Comparison of ENCODE assay signal across 15 cellular contexts in genomic region chr1:21265644-21266043, GRCh38. TPM values are rescaled to one million over a fixed set of nuclear protein-coding genes. Genes with fewer than 3 reads are reported as not detected.
DNase-seq lines count a peak whose midpoint lies in the region; ATAC-seq and TF ChIP-seq lines count a peak whose summit lies in the region.
"Had no signal": no experiment of that assay in that cellular context is flagged by ENCODE, and none has a peak within 500 bp of the region (broad histone marks: within the 10 kb centered on the region; RNA-seq: fewer than 3 reads in every experiment).

No MANE protein-coding gene starts in this region.

- H2BK120ac ChIP-seq in IMR-90 (ENCODE audit: low read depth, low read length): peak overlapping the region; percentile 54

- H3K9me3 ChIP-seq in IMR-90 (ENCODE audit: control insufficient read depth, insufficient read depth, low read length) (no peaks in the 10 kb centered on the region), SJSA1 (replicated peaks) (no peaks in the 10 kb centered on the region), left lung (no peaks in the 10 kb centered on the region), thoracic aorta (no peaks in the 10 kb centered on the region)

- H3K36me3 ChIP-seq in IMR-90 (ENCODE audit: control insufficient read depth, insufficient read depth, low read length) (peaks cover 37% of the 10 kb centered on the region), SJSA1 (peaks cover 53% of the 10 kb centered on the region), left lung (peaks cover 0 to 50% of the 10 kb centered on the region in 2 donors), thoracic aorta (peaks cover 16% of the 10 kb centered on the region)

- H3K4me1 ChIP-seq in IMR-90 (ENCODE audit: control insufficient read depth, insufficient read depth, low read length) (peaks cover 45% of the 10 kb centered on the region), SJSA1 (replicated peaks) (peaks cover 54% of the 10 kb centered on the region), left lung (peaks cover 24 to 61% of the 10 kb centered on the region in 2 donors), thoracic aorta (ENCODE audit: control insufficient read depth in 1 of 2, low read depth in 2 of 2) (peaks cover 38 to 96% of the 10 kb centered on the region in 2 donors)

- DNase-seq in IMR-90 (no peak), SJSA1 (ENCODE audit: low read depth in 1 of 2, low spot score in 2 of 2) (no peak), left lung (no peak), thoracic aorta (ENCODE audit: low spot score) (no peak), NOMO-1 treated with DMSO at 0.1 percent for 48 hours (lab: John Stamatoyannopoulos, UW; ENCODE audit: unreplicated experiment) (no peak)
- DNase-seq in activated CD4-positive, alpha-beta T cell treated with anti-CD3 and anti-CD28 coated beads for 4 hours: no peak
- DNase-seq: activated CD4-positive, alpha-beta T cell treated with anti-CD3 and anti-CD28 coated beads, Interleukin-2, amount 10 ng/mL, durations not matched to agents 7 days and 5 days; activated naive CD8-positive, alpha-beta T cell treated with anti-CD3 and anti-CD28 coated beads for 36 hours; effector memory CD8-positive, alpha-beta T cell; Kasumi-1; mammary epithelial cell; NCI-H1694; NCI-H526 had no signal

- dilution Hi-C loops in IMR-90 (cut with HindIII; ENCODE audit: low sequenced_read_pairs, unreplicated experiment): no loop called here

- CTCF ChIA-PET in IMR-90 (lab: Yijun Ruan, JAX): no interaction called here

- intact Hi-C loops in IMR-90 (cut with micrococcal nuclease): loop anchor here (10.0 kb wide), 1 partner anchor 309 kb away; no protein-coding TSS in a partner anchor
- intact Hi-C loops in left lung (cut with DNase I): loop anchor here (10.0 kb wide), 2 partner anchors 69 to 99 kb away; no protein-coding TSS in a partner anchor

- in situ Hi-C loops in IMR-90 (cut with MboI; ENCODE audit: low sequenced_read_pairs): no loop called here

- H4K20me1 ChIP-seq in IMR-90 (ENCODE audit: insufficient read depth, low read length): 0 out of 2 replicates have a peak, but pooled peaks cover 7% of the 10 kb centered on the region

- no TSS peak for BruUV-seq in IMR-90 (replicated peaks; lab: Mats Ljungman, UMichigan)

- no peak overlapping the region for H3K27ac ChIP-seq in IMR-90 (ENCODE audit: insufficient read depth, low read length)
- H3K27ac ChIP-seq in SJSA1: peak overlapping the region; percentile 50
- H3K27ac ChIP-seq in left lung: peak overlapping the region; percentile 10 to 47
- peak overlapping the region; percentile 54 to 99 for H3K27ac ChIP-seq in thoracic aorta

- peak overlapping the region; percentile 10; the same call in 1 of the 2 replicates for H3K18ac ChIP-seq in IMR-90 (ENCODE audit: low read depth, low read length)

- ATAC-seq in IMR-90 (ENCODE audit: low read depth) (no peak), left lung (no peak), thoracic aorta (ENCODE audit: insufficient number of reproducible peaks, low FRiP score, low read depth) (no peak), GM19452 (IDR thresholded peaks at IDR 0.05; ENCODE audit: unreplicated experiment) (no peak)
- ATAC-seq: activated T-helper 17 cell treated with anti-CD3 and anti-CD28 coated beads, Interleukin-2, amount 50 U/mL, for 72 hours; effector memory CD8-positive, alpha-beta T cell had no signal

- H2BK5ac ChIP-seq in IMR-90 (ENCODE audit: low read depth, low read length, poor library complexity, severe bottlenecking): peak overlapping the region; percentile 12

- peak overlapping the region; percentile 3 for H2AK9ac ChIP-seq in IMR-90 (replicated peaks; ENCODE audit: low read depth, low read length, poor library complexity)

- H2BK20ac ChIP-seq in IMR-90 (ENCODE audit: low read depth, low read length): 0 out of 2 replicates have a peak overlapping the region, but pooled peaks have one; percentile 29

- peak overlapping the region; percentile 42; the same call in 1 of the 2 replicates for H4K5ac ChIP-seq in IMR-90 (ENCODE audit: low read depth, low read length)

- H3K9ac ChIP-seq in IMR-90 (ENCODE audit: low read depth, low read length): no peak overlapping the region

- no peak overlapping the region for H3K56ac ChIP-seq in IMR-90 (ENCODE audit: extremely low read depth, insufficient read depth, low read length)

- H2BK15ac ChIP-seq in IMR-90 (ENCODE audit: low read depth, low read length): no peak overlapping the region

- peak overlapping the region; percentile 51 for H3K4ac ChIP-seq in IMR-90 (ENCODE audit: low read depth, low read length)

- peak overlapping the region; percentile 46 for H3K23ac ChIP-seq in IMR-90 (ENCODE audit: low read depth, low read length)

- H2AK5ac ChIP-seq in IMR-90 (ENCODE audit: low read depth, low read length): peak overlapping the region; percentile 82

- H3K27me3 ChIP-seq in IMR-90 (ENCODE audit: control insufficient read depth, insufficient read depth, low read length): no peaks in the 10 kb centered on the region
- H3K27me3 ChIP-seq in SJSA1 (replicated peaks): no peaks in the 10 kb centered on the region
- no peaks in the 10 kb centered on the region for H3K27me3 ChIP-seq in left lung
- no peaks in the 10 kb centered on the region for H3K27me3 ChIP-seq in thoracic aorta (replicated peaks; ENCODE audit: insufficient read depth)

- no peak for TF ChIP-seq POLR2A in IMR-90 (IDR thresholded peaks at IDR 0.05; ENCODE audit: low read depth, low read length)

- H3K4me2 ChIP-seq in IMR-90 (ENCODE audit: low read depth, low read length): no peak overlapping the region

- H4K91ac ChIP-seq in IMR-90 (ENCODE audit: insufficient read depth, low read depth, low read length): peak overlapping the region; percentile 63; the same call in 1 of the 2 replicates

- TF ChIP-seq RAD21 in IMR-90 (IDR thresholded peaks at IDR 0.05; ENCODE audit: low read length): no peak

- no peak overlapping the region for H3K4me3 ChIP-seq in IMR-90 (ENCODE audit: insufficient read depth, low read depth, low read length)
- no peak overlapping the region for H3K4me3 ChIP-seq in SJSA1
- H3K4me3 ChIP-seq in left lung: no peak overlapping the region
- H3K4me3 ChIP-seq in thoracic aorta: no peak overlapping the region

- H4K8ac ChIP-seq in IMR-90 (ENCODE audit: low read depth in 2 of 2, low read length in 2 of 2): 0 out of 4 replicates have a peak overlapping the region, but pooled peaks of 1 of the 2 experiments have one; percentile 25

- peaks cover 28 to 87% of the 10 kb centered on the region in 2 experiments for H3K79me1 ChIP-seq in IMR-90 (ENCODE audit: low read depth in 1 of 2, low read length in 2 of 2)

- TF ChIP-seq CTCF in IMR-90 (conservative IDR thresholded peaks at IDR 0.05; ENCODE audit: low read depth, low read length) (no peak), left lung (IDR thresholded peaks at IDR 0.05) (no peak), thoracic aorta (IDR thresholded peaks at IDR 0.05) (no peak)

- peaks cover 46% of the 10 kb centered on the region for H3K9me1 ChIP-seq in IMR-90 (ENCODE audit: insufficient read depth, low read length)

- WGBS in IMR-90 (ENCODE audit: extremely low coverage in 2 of 2, insufficient read length in 1 of 2), 2 experiments: 100% methylated on average over 2 of the region's 6 CpGs; no CpG with 5 or more reads in 1 of the 2 experiments

- H2AFZ ChIP-seq in IMR-90 (replicated peaks; ENCODE audit: low read length, poor library complexity): peak overlapping the region; percentile 3

- H3K14ac ChIP-seq in IMR-90 (replicated peaks; ENCODE audit: low read depth, low read length): peak overlapping the region; percentile 40; the same call in 1 of the 2 replicates

- POLR2A ChIA-PET in IMR-90 (lab: Charles Lee; ENCODE audit: unreplicated experiment): no interaction called here

TF ChIP-seq in IMR-90, 13 proteins besides CTCF, POLR2A, EP300 and RAD21:
- TF ChIP-seq CHD1 (IDR thresholded peaks at IDR 0.05; ENCODE audit: low read depth, low read length) (no peak), MAFK (IDR thresholded peaks at IDR 0.05; ENCODE audit: low read depth, low read length) (no peak), RFX5 (IDR thresholded peaks at IDR 0.05; ENCODE audit: low read depth, low read length) (no peak), RCOR1 (IDR thresholded peaks at IDR 0.05; ENCODE audit: insufficient replicate concordance, low read length) (no peak), MXI1 (IDR thresholded peaks at IDR 0.05; ENCODE audit: borderline replicate concordance, low read depth, low read length) (no peak), SMC3 (IDR thresholded peaks at IDR 0.05; ENCODE audit: low read depth, low read length) (no peak), MAZ (IDR thresholded peaks at IDR 0.05; ENCODE audit: borderline replicate concordance, low read depth, low read length) (no peak)
- TF ChIP-seq, protein P1, sequence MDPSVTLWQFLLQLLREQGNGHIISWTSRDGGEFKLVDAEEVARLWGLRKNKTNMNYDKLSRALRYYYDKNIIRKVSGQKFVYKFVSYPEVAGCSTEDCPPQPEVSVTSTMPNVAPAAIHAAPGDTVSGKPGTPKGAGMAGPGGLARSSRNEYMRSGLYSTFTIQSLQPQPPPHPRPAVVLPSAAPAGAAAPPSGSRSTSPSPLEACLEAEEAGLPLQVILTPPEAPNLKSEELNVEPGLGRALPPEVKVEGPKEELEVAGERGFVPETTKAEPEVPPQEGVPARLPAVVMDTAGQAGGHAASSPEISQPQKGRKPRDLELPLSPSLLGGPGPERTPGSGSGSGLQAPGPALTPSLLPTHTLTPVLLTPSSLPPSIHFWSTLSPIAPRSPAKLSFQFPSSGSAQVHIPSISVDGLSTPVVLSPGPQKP (IDR thresholded peaks at IDR 0.05; ENCODE audit: borderline replicate concordance, low read depth, low read length): no peak
- TF ChIP-seq, protein P2, sequence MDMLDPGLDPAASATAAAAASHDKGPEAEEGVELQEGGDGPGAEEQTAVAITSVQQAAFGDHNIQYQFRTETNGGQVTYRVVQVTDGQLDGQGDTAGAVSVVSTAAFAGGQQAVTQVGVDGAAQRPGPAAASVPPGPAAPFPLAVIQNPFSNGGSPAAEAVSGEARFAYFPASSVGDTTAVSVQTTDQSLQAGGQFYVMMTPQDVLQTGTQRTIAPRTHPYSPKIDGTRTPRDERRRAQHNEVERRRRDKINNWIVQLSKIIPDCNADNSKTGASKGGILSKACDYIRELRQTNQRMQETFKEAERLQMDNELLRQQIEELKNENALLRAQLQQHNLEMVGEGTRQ (IDR thresholded peaks at IDR 0.05; ENCODE audit: low read depth, low read length): no peak

RNA-seq across cellular contexts. Expression of gene ECE1, which starts 24.6 kb away (rescaled TPM):
- total RNA-seq in IMR-90 (2012; rRNA removed) (60.0 and 61.8 TPM in 2 replicates), left lung (100 to 1,000 TPM in 1 of 2 donors, 10 to 100 TPM in 1; 91.7 to 107 TPM), thoracic aorta (100 to 1,000 TPM; 103 to 124 TPM)
- polyA plus RNA-seq in IMR-90 (2012; rRNA removed): 124 and 133 TPM in 2 replicates
- polyA plus RNA-seq in IMR-90 (2012; cell fraction: cytosol; rRNA removed): 90.4 and 122 TPM in 2 replicates
- 71.7 and 82.4 TPM in 2 replicates for polyA plus RNA-seq in IMR-90 (2012; cell fraction: nucleus; rRNA removed; ENCODE audit: low replicate concordance)
- 67.2 and 82.6 TPM in 2 replicates for total RNA-seq in SJSA1 (2014; rRNA removed; shearing (Covaris generic))
